ENCODE assay signal across 12 cellular contexts in genomic region chr7:107234436-107234835, GRCh38.
DNase-seq lines count a peak whose midpoint lies in the region; ATAC-seq and TF ChIP-seq lines count a peak whose summit lies in the region.
"Had no signal": no experiment of that assay in that cellular context is flagged by ENCODE, and none has a peak within 500 bp of the region (broad histone marks: within the 10 kb centered on the region; RNA-seq: fewer than 3 reads in every experiment).

No MANE protein-coding gene starts in this region.

- TF ChIP-seq POLR2A in testis (IDR thresholded peaks at IDR 0.05): no peak

- H3K36me3 ChIP-seq in testis (ENCODE audit: low read depth, missing control alignments): no peaks in the 10 kb centered on the region
- H3K36me3 ChIP-seq: right lobe of liver had no signal

- DNase-seq in G401 (ENCODE audit: low spot score) (peak; percentile 86), caudate nucleus (lab: John Stamatoyannopoulos, UW) (peak in 8 of 61 donors; percentile 4 to 60 (median 27)), left colon (no peak), testis (no peak), SHP77 treated with DMSO at 0.1 percent for 48 hours (lab: John Stamatoyannopoulos, UW) (no peak), GM13977 (ENCODE audit: low spot score) (no peak)
- DNase-seq: activated CD4-positive, alpha-beta memory T cell treated with anti-CD3 and anti-CD28 coated beads, Interleukin-2, amount 10 ng/mL, durations not matched to agents 7 days and 5 days; NCI-H1694 treated with DMSO at 0.1 percent for 48 hours; right lobe of liver had no signal

- intact Hi-C loops in left colon (cut with DNase I, micrococcal nuclease) (no loop called here), testis (cut with DNase I; ENCODE audit: low total_unique reads) (no loop called here)

- no peaks in the 10 kb centered on the region for H3K27me3 ChIP-seq in testis
- H3K27me3 ChIP-seq: right lobe of liver had no signal

- in situ Hi-C loops in G401 (cut with HindIII; ENCODE audit: low sequenced_read_pairs) (no loop called here), GM13977 (cut with MboI; ENCODE audit: low pct_unique_long_range_greater_than_20kb, low sequenced_read_pairs, unreplicated experiment) (no loop called here)

- H3K27ac ChIP-seq in 22Rv1 (peak overlapping the region; percentile 73), caudate nucleus (ENCODE audit: low read depth, low read length) (peak overlapping the region; percentile 22), testis (no peak overlapping the region)
- H3K27ac ChIP-seq: right lobe of liver had no signal

- no peaks in the 10 kb centered on the region for H3K4me1 ChIP-seq in testis
- H3K4me1 ChIP-seq: right lobe of liver had no signal

- ATAC-seq in left colon: peak; percentile 39
- ATAC-seq in GM18517 (IDR thresholded peaks at IDR 0.05; ENCODE audit: unreplicated experiment): no peak
- ATAC-seq: HCT116, right lobe of liver had no signal

- TF ChIP-seq CTCF in 22Rv1 (IDR thresholded peaks at IDR 0.05) (no peak), testis (IDR thresholded peaks at IDR 0.05) (no peak), GM13977 (IDR thresholded peaks at IDR 0.05; ENCODE audit: extremely low read depth, insufficient read depth, missing control alignments) (no peak)

- H3K9me3 ChIP-seq in testis: no peaks in the 10 kb centered on the region
- H3K9me3 ChIP-seq: right lobe of liver had no signal

- WGBS in testis, 2 donors: 80 to 86% methylated on average over 3 of the region's 3 CpGs

- no peak overlapping the region for H3K4me3 ChIP-seq in testis
- H3K4me3 ChIP-seq: right lobe of liver had no signal

Comparison
In these comparisons a context has a peak if more than half of its experiments do, and no peak if none do; other contexts are left out.
1. H3K27ac ChIP-seq: peak in 22Rv1 (single experiment) and caudate nucleus (single experiment); none in testis (0 of 2).